9 cellular contexts compared by ENCODE assay signal in the genomic region with DNA sequence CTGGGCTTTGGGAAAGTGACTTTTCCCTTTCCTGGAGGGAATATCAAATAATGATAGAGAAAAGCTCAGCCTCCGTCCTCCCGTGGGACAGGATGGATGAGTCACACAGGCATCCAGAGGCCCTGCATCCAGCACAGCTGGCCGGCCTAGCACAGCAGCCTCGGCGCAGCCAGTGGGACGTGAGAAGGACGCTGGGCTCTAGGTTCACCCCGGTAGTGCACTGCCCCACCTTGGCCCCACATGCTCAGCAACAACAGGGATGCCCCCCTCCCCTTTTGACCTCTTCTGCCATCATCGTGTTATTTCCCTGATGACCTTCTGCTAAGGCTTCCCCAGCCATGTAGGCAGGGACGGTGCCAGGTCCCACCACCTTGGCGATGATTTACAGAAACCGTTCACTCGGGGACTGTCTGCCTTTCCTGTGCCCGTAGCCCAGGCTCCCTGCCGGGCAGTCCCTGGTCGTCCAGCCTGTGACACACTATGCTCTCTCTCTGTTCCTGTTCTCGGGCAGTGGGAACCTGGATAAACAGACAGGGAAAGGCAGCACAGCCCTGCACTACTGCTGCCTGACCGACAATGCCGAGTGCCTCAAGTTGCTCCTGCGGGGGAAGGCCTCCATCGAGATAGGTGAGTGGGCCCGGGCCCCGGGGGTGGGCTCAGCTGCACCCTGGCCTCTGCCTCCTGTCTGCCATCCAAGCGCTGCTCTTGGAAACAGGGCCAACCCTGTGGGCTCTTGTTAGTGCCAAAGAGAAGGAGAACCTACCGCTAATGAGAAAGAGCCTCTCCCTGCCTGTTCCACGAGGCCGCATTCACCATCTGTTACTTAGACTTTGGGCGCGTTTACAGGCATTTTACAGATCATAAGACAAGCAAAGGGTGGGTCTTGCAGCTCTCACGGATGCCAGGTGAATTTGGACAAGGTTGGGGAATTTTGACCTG. TPM values are rescaled to one million over a fixed set of nuclear protein-coding genes. Genes with fewer than 3 reads are reported as not detected.
A peak's percentile ranks its signal among the peaks of the same experiment; 100 is the strongest.
DNase-seq lines count a peak whose midpoint lies in the region; ATAC-seq, FAIRE-seq and TF ChIP-seq lines count a peak whose summit lies in the region.
"Had no signal": no experiment of that assay in that cellular context is flagged by ENCODE, and none has a peak within 500 bp of the region (broad histone marks: within the 10 kb centered on the region; RNA-seq: fewer than 3 reads in every experiment).

No MANE protein-coding gene starts in this region.

- no peak for TF ChIP-seq RAD21 in HepG2 (CRISPR knock-in tag; IDR thresholded peaks at IDR 0.05)

- H3K4me3 ChIP-seq in HepG2 (replicated peaks in 1 of 3; ENCODE audit: insufficient read depth in 1 of 3, low read depth in 2 of 3, low read length in 3 of 3) = no peak overlapping the region
- no peak overlapping the region for H3K4me3 ChIP-seq in aorta (ENCODE audit: low read length in 2 of 2)

- no peaks in the 10 kb centered on the region for H3K9me3 ChIP-seq in HepG2 (ENCODE audit: low read length)
- no peaks in the 10 kb centered on the region for H3K9me3 ChIP-seq in aorta (ENCODE audit: control insufficient read depth, low read length)

- in situ Hi-C loops in HepG2 (cut with HindIII; ENCODE audit: extremely low pct_ligation_motif_present, low pct_unique_long_range_greater_than_20kb) = loop anchor here (10.0 kb wide), 1 partner anchor 234 kb away; no protein-coding TSS in a partner anchor

- TF ChIP-seq POLR2A in HepG2 (IDR thresholded peaks at IDR 0.05; ENCODE audit: insufficient read depth in 1 of 2, low read depth in 2 of 2, low read length in 2 of 2) = no peak

- H3K9ac ChIP-seq in HepG2 (ENCODE audit: insufficient read depth, low read depth, low read length) = no peak overlapping the region

- H3K27me3 ChIP-seq in HepG2 (ENCODE audit: control insufficient read depth in 1 of 2, insufficient read depth in 2 of 2, low read length in 2 of 2) = no peaks in the 10 kb centered on the region
- H3K27me3 ChIP-seq in aorta (ENCODE audit: control insufficient read depth in 1 of 2, insufficient read depth in 2 of 2, low read length in 1 of 2) = no peaks in the 10 kb centered on the region

- H3K4me1 ChIP-seq in HepG2 (ENCODE audit: insufficient read depth, low read length) (peaks cover 46% of the 10 kb centered on the region), aorta (ENCODE audit: control insufficient read depth in 1 of 2, insufficient read depth in 2 of 2, low read length in 2 of 2) (no peaks in the 10 kb centered on the region)

- H3K79me2 ChIP-seq in HepG2 (ENCODE audit: insufficient read depth, low read length) = no peaks in the 10 kb centered on the region

- 88% methylated on average over 27 of the region's 30 CpGs for WGBS in HepG2 (ENCODE audit: low lambda C conversion rate)
- WGBS in aorta, 2 donors = 59 to 64% methylated on average over 30 of the region's 30 CpGs

- H3K36me3 ChIP-seq in HepG2 (replicated peaks in 1 of 2; ENCODE audit: control insufficient read depth in 1 of 2, insufficient read depth in 2 of 2, low read length in 2 of 2) (peaks cover 7 to 15% of the 10 kb centered on the region in 2 experiments; a peak in 4 of 5 replicates), aorta (ENCODE audit: control insufficient read depth in 1 of 2, insufficient read depth in 2 of 2, low read length in 1 of 2) (no peaks in the 10 kb centered on the region)

- H4K20me1 ChIP-seq in HepG2 (ENCODE audit: insufficient read depth, low read length) = no peaks in the 10 kb centered on the region

- peak; percentile 16 for DNase-seq in DMS53 (lab: John Stamatoyannopoulos, UW)
- no peak for DNase-seq in DMS53 treated with DMSO at 0.1 percent for 48 hours (lab: John Stamatoyannopoulos, UW; ENCODE audit: unreplicated experiment)
- peak; percentile 85 for DNase-seq in cerebellum (ENCODE audit: low spot score)
- DNase-seq in HepG2 (ENCODE audit: low spot score) = no peak
- DNase-seq in aorta = peak; percentile 85 to 88
- DNase-seq in SKM-1 (lab: John Stamatoyannopoulos, UW; ENCODE audit: unreplicated experiment) = no peak
- no peak for DNase-seq in AML-193 (lab: John Stamatoyannopoulos, UW)
- no peak for DNase-seq in UCSD-AML1 (lab: John Stamatoyannopoulos, UW; ENCODE audit: unreplicated experiment)

- H2AFZ ChIP-seq in HepG2 (ENCODE audit: low read length) = no peak overlapping the region

- intact Hi-C loops in HepG2 (cut with micrococcal nuclease; ENCODE audit: unreplicated experiment) (no loop called here), aorta (cut with DNase I) (no loop called here)

- no peak for TF ChIP-seq EP300 in HepG2 (IDR thresholded peaks at IDR 0.05; ENCODE audit: low read depth in 2 of 2, low read length in 2 of 2)
- no peak for TF ChIP-seq EP300 in HepG2 (CRISPR knock-in tag; IDR thresholded peaks at IDR 0.05; ENCODE audit: borderline replicate concordance)

- no peak overlapping the region for H3K4me2 ChIP-seq in HepG2 (ENCODE audit: low read depth, low read length)

- no peak for FAIRE-seq in HepG2 (lab: Jason Lieb, UNC)

- H3K27ac ChIP-seq in HepG2 (ENCODE audit: extremely low read length, insufficient read depth, low read length) (no peak overlapping the region), aorta (ENCODE audit: low read depth in 1 of 2, low read length in 2 of 2) (peak overlapping the region in 1 of 2 donors; percentile 55)
- H3K27ac ChIP-seq: 22Rv1 had no signal

- POLR2A ChIA-PET in HepG2 (lab: Yijun Ruan, JAX) = interaction anchor here (0.8 to 0.9 kb wide), 2 partner anchors 9 to 14 kb away, joined by 3 read pairs; no protein-coding TSS in a partner anchor

- TF ChIP-seq CTCF in HepG2 (CRISPR knock-in tag; IDR thresholded peaks at IDR 0.05) = no peak

- ATAC-seq in HepG2 = peak; percentile 29; the same call in 1 of the 3 replicates
- ATAC-seq in aorta (ENCODE audit: low FRiP score) = peak; percentile 77

- CTCF ChIA-PET in HepG2 (lab: Yijun Ruan, JAX; ENCODE audit: low intra/inter-chr PET ratio, low total read pairs) = no interaction called here

- no TSS peak for BruUV-seq in HepG2 (replicated peaks; lab: Mats Ljungman, UMichigan)

TF ChIP-seq in HepG2, 621 proteins besides CTCF, POLR2A, EP300 and RAD21 (continues in another document):
- no peak for TF ChIP-seq SOX13 (IDR thresholded peaks at IDR 0.05)
- TF ChIP-seq SOX13 (CRISPR knock-in tag; conservative IDR thresholded peaks at IDR 0.05 in 1 of 2, IDR thresholded peaks at IDR 0.05 in 1 of 2) = no peak

RNA-seq across cellular contexts. Expression of a gene that starts 44.6 kb away (rescaled TPM):
- total RNA-seq in cerebellum (45.1 TPM), HepG2 (2016; rRNA removed; fragmentation: Illumina TruSeq; extraction: Trizol) (108 and 125 TPM in 2 replicates), aorta (100 to 1,000 TPM; 112 to 121 TPM)
- total RNA-seq in HepG2 (2016; cell fraction: cytosol; rRNA removed; fragmentation: Illumina TruSeq; extraction: Trizol; ENCODE audit: low read depth) = 430 and 468 TPM in 2 replicates
- total RNA-seq in HepG2 (2016; cell fraction: insoluble cytoplasmic fraction; rRNA removed; fragmentation: Illumina TruSeq; extraction: Trizol) = 111 and 112 TPM in 2 replicates
- total RNA-seq in HepG2 (2016; cell fraction: membrane; rRNA removed; fragmentation: Illumina TruSeq; extraction: Trizol) = 377 and 404 TPM in 2 replicates
- total RNA-seq in HepG2 (2016; cell fraction: nucleus; rRNA removed; fragmentation: Illumina TruSeq; extraction: Trizol) = 50.0 and 51.9 TPM in 2 replicates
- polyA plus RNA-seq in HepG2 (2011; rRNA removed) (83.6 and 106 TPM in 2 replicates), aorta (100 to 1,000 TPM; 151 to 168 TPM)
- polyA plus RNA-seq in HepG2 (2011; cell fraction: cytosol; rRNA removed) = 45.2 and 54.1 TPM in 2 replicates
- 41.6 and 57.5 TPM in 2 replicates for polyA plus RNA-seq in HepG2 (2011; cell fraction: nucleus; rRNA removed)
- 89.6 and 111 TPM in 2 replicates for polyA plus RNA-seq in HepG2 (2012)
- polyA plus RNA-seq in HepG2 (2016; cell fraction: cytosol; fragmentation: Illumina TruSeq; extraction: Trizol; ENCODE audit: low read depth) = 797 and 956 TPM in 2 replicates
- polyA plus RNA-seq in HepG2 (2016; cell fraction: insoluble cytoplasmic fraction; fragmentation: Illumina TruSeq; extraction: Trizol; ENCODE audit: low read depth) = 170 and 179 TPM in 2 replicates
- 570 and 618 TPM in 2 replicates for polyA plus RNA-seq in HepG2 (2016; cell fraction: membrane; fragmentation: Illumina TruSeq; extraction: Trizol; ENCODE audit: low read depth)
- 135 and 136 TPM in 2 replicates for polyA plus RNA-seq in HepG2 (2016; cell fraction: nucleus; fragmentation: Illumina TruSeq; extraction: Trizol; ENCODE audit: insufficient read depth, low read depth)
- polyA minus RNA-seq in HepG2 (2011; rRNA and poly(A)+ RNA removed; ENCODE audit: low replicate concordance) = 13.3 and 35.9 TPM in 2 replicates
- 17.3 and 20.8 TPM in 2 replicates for polyA minus RNA-seq in HepG2 (2011; cell fraction: cytosol; rRNA and poly(A)+ RNA removed)
- polyA minus RNA-seq in HepG2 (2011; cell fraction: nucleus; rRNA and poly(A)+ RNA removed) = 21.0 and 23.9 TPM in 2 replicates

RNA-seq across cellular contexts. Expression of a gene that starts 44.8 kb away (rescaled TPM):
- total RNA-seq in cerebellum = 36.1 TPM
- total RNA-seq in HepG2 (2016; rRNA removed; fragmentation: Illumina TruSeq; extraction: Trizol) = 93.0 and 128 TPM in 2 replicates
- total RNA-seq in HepG2 (2016; cell fraction: cytosol; rRNA removed; fragmentation: Illumina TruSeq; extraction: Trizol; ENCODE audit: low read depth) = 24.5 and 26.5 TPM in 2 replicates
- total RNA-seq in HepG2 (2016; cell fraction: insoluble cytoplasmic fraction; rRNA removed; fragmentation: Illumina TruSeq; extraction: Trizol) = 91.7 and 127 TPM in 2 replicates
- 45.4 and 49.2 TPM in 2 replicates for total RNA-seq in HepG2 (2016; cell fraction: membrane; rRNA removed; fragmentation: Illumina TruSeq; extraction: Trizol)
- 50.4 and 54.8 TPM in 2 replicates for total RNA-seq in HepG2 (2016; cell fraction: nucleus; rRNA removed; fragmentation: Illumina TruSeq; extraction: Trizol)
- polyA plus RNA-seq in HepG2 (2011; rRNA removed) = 15.5 and 19.8 TPM in 2 replicates
- 10.9 and 15.9 TPM in 2 replicates for polyA plus RNA-seq in HepG2 (2011; cell fraction: cytosol; rRNA removed)
- polyA plus RNA-seq in HepG2 (2011; cell fraction: nucleus; rRNA removed) = 36.6 and 50.3 TPM in 2 replicates
- 39.8 and 75.3 TPM in 2 replicates for polyA plus RNA-seq in HepG2 (2012)
- 14.0 and 15.0 TPM in 2 replicates for polyA plus RNA-seq in HepG2 (2016; cell fraction: cytosol; fragmentation: Illumina TruSeq; extraction: Trizol; ENCODE audit: low read depth)
- 101 and 102 TPM in 2 replicates for polyA plus RNA-seq in HepG2 (2016; cell fraction: insoluble cytoplasmic fraction; fragmentation: Illumina TruSeq; extraction: Trizol; ENCODE audit: low read depth)
- 26.2 and 28.6 TPM in 2 replicates for polyA plus RNA-seq in HepG2 (2016; cell fraction: membrane; fragmentation: Illumina TruSeq; extraction: Trizol; ENCODE audit: low read depth)
- polyA plus RNA-seq in HepG2 (2016; cell fraction: nucleus; fragmentation: Illumina TruSeq; extraction: Trizol; ENCODE audit: insufficient read depth, low read depth) = 54.3 and 60.5 TPM in 2 replicates
- polyA minus RNA-seq in HepG2 (2011; rRNA and poly(A)+ RNA removed; ENCODE audit: low replicate concordance) = 13.4 and 22.8 TPM in 2 replicates
- polyA minus RNA-seq in HepG2 (2011; cell fraction: cytosol; rRNA and poly(A)+ RNA removed) = 24.7 and 28.4 TPM in 2 replicates
- 43.6 and 53.1 TPM in 2 replicates for polyA minus RNA-seq in HepG2 (2011; cell fraction: nucleus; rRNA and poly(A)+ RNA removed)
- total RNA-seq in aorta = 10 to 100 TPM; 16.2 to 20.4 TPM
- 10 to 100 TPM; 12.9 to 13.2 TPM for polyA plus RNA-seq in aorta

Comparison
In these comparisons a context has a peak if more than half of its experiments do, and no peak if none do; other contexts are left out.
1. DNase-seq: peak in DMS53 (single experiment), cerebellum (single experiment) and aorta (2 of 2); none in DMS53 treated with DMSO at 0.1 percent for 48 hours (single experiment), HepG2 (single experiment), SKM-1 (single experiment), AML-193 (0 of 2) and UCSD-AML1 (single experiment).